9 cellular contexts compared by ENCODE assay signal in genomic region chr1:16181887-16182719, GRCh38. TPM values are rescaled to one million over a fixed set of nuclear protein-coding genes. Genes with fewer than 3 reads are reported as not detected.
DNase-seq lines count a peak whose midpoint lies in the region; ATAC-seq and TF ChIP-seq lines count a peak whose summit lies in the region.
"Had no signal": no experiment of that assay in that cellular context is flagged by ENCODE, and none has a peak within 500 bp of the region (broad histone marks: within the 10 kb centered on the region; RNA-seq: fewer than 3 reads in every experiment).

No MANE protein-coding gene starts in this region.

- no peaks in the 10 kb centered on the region for H3K27me3 ChIP-seq in prostate gland (replicated peaks; ENCODE audit: insufficient read depth)

- no peak overlapping the region for H3K4me3 Mint-ChIP-seq in stimulated activated naive B cell treated with anti-CD40 and anti-IgM and Interleukin-4, amounts not matched to agents 10 μg/mL and 1 μg/mL and 100 μg/mL, for 72 hours

- H3K27ac ChIP-seq in prostate gland = peak overlapping the region; percentile 76 to 83

- no peaks in the 10 kb centered on the region for H3K4me1 Mint-ChIP-seq in stimulated activated naive B cell treated with anti-CD40 and anti-IgM and Interleukin-4, amounts not matched to agents 10 μg/mL and 1 μg/mL and 100 μg/mL, for 72 hours

- no peak overlapping the region for H3K27ac Mint-ChIP-seq in stimulated activated naive B cell treated with anti-CD40 and anti-IgM and Interleukin-4, amounts not matched to agents 10 μg/mL and 1 μg/mL and 100 μg/mL, for 72 hours

- peak; percentile 95 for DNase-seq in ELF-1 (ENCODE audit: low read depth, low spot score)
- peak; percentile 45 for DNase-seq in UCSD-AML1 (lab: John Stamatoyannopoulos, UW; ENCODE audit: unreplicated experiment)
- DNase-seq in cardiac septum (ENCODE audit: low spot score) = peak; percentile 92
- peak; percentile 89 for DNase-seq in prostate gland (ENCODE audit: low spot score)
- DNase-seq in stimulated activated naive B cell treated with anti-CD40 and anti-IgM and Interleukin-4, amounts not matched to agents 10 μg/mL and 1 μg/mL and 100 μg/mL, for 72 hours = no peak
- no peak for DNase-seq in activated T-cell treated with anti-CD3 and anti-CD28 coated beads, Interleukin-2, amount 50 U/mL, for 48 hours
- DNase-seq in HUDEP-2 (lab: John Stamatoyannopoulos, UW; ENCODE audit: unreplicated experiment in 76 of 76) = no peak

- H3K9me3 ChIP-seq in prostate gland = no peaks in the 10 kb centered on the region

- H3K36me3 Mint-ChIP-seq in stimulated activated naive B cell treated with anti-CD40 and anti-IgM and Interleukin-4, amounts not matched to agents 10 μg/mL and 1 μg/mL and 100 μg/mL, for 72 hours = no peaks in the 10 kb centered on the region

- no peak overlapping the region for H3K4me3 ChIP-seq in prostate gland
- H3K4me3 ChIP-seq: GM12878 had no signal

- intact Hi-C loops in cardiac septum (cut with DNase I) (loop anchor here (2.0 to 5.0 kb wide), 4 partner anchors 27 to 185 kb away; partner anchors contain the start of gene SZRD1), prostate gland (cut with DNase I) (loop anchor here (2.0 kb wide), 1 partner anchor 27 kb away; no protein-coding TSS in a partner anchor)

- 48% methylated on average over 18 of the region's 18 CpGs for WGBS in prostate gland

- H3K4me1 ChIP-seq in prostate gland (replicated peaks) = peaks cover 17% of the 10 kb centered on the region

- no peak for TF ChIP-seq CTCF in prostate gland (IDR thresholded peaks at IDR 0.05)

- H3K27me3 Mint-ChIP-seq in stimulated activated naive B cell treated with anti-CD40 and anti-IgM and Interleukin-4, amounts not matched to agents 10 μg/mL and 1 μg/mL and 100 μg/mL, for 72 hours = peaks cover 27 to 28% of the 10 kb centered on the region in 2 donors

- no peaks in the 10 kb centered on the region for H3K9me3 Mint-ChIP-seq in stimulated activated naive B cell treated with anti-CD40 and anti-IgM and Interleukin-4, amounts not matched to agents 10 μg/mL and 1 μg/mL and 100 μg/mL, for 72 hours

- no peak for ATAC-seq in stimulated activated naive B cell treated with anti-CD40 and anti-IgM and Interleukin-4, amounts not matched to agents 10 μg/mL and 1 μg/mL and 100 μg/mL, for 72 hours (replicated peaks)
- no peak for ATAC-seq in GM18498 (IDR thresholded peaks at IDR 0.05; ENCODE audit: unreplicated experiment)
- ATAC-seq: GM12878 had no signal

- no peaks in the 10 kb centered on the region for H3K36me3 ChIP-seq in prostate gland

- TF ChIP-seq POLR2A in prostate gland (IDR thresholded peaks at IDR 0.05) = no peak

RNA-seq across cellular contexts. Expression of gene EPHA2, which starts 26.2 kb away (rescaled TPM):
- total RNA-seq in cardiac septum (26.1 TPM), prostate gland (10 to 100 TPM; 14.8 to 17.7 TPM)

RNA-seq across cellular contexts. Expression of gene ARHGEF19, which starts 30.3 kb away (rescaled TPM):
- total RNA-seq in cardiac septum (1.3 TPM), prostate gland (10 to 100 TPM; 13.1 to 18.8 TPM)

RNA-seq across cellular contexts. Expression of gene CPLANE2, which starts 54.9 kb away (rescaled TPM):
- total RNA-seq in cardiac septum = 10.6 TPM
- total RNA-seq in prostate gland = 10 to 100 TPM in 1 of 2 donors, 1 to 10 TPM in 1; 5.5 to 12.9 TPM

Comparison
In these comparisons a context has a peak if more than half of its experiments do, and no peak if none do; other contexts are left out.
1. DNase-seq: peak in ELF-1 (single experiment), UCSD-AML1 (single experiment), cardiac septum (single experiment) and prostate gland (single experiment); none in stimulated activated naive B cell treated with anti-CD40 and anti-IgM and Interleukin-4, amounts not matched to agents 10 μg/mL and 1 μg/mL and 100 μg/mL, for 72 hours (single experiment), activated T-cell treated with anti-CD3 and anti-CD28 coated beads, Interleukin-2, amount 50 U/mL, for 48 hours (0 of 2) and HUDEP-2 (0 of 76).